In the genomic region with DNA sequence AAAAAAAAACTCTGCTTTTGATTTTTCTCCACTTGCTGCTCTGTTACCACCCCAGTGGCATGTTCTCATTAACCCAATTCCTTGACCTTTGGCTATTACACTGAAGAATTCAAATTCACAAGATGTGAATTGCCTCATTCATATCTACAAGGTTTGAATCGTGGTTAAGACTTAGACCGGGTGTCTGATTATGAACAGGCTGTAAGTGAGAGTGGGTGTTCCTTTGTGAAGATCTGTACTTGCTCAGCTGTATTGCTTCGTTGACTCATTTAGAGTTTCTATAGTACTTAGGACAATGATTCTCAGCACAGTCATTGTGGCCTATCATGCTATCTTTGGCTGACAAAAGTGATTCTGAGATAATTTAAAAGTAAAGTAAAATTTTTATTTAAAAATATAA, we compare ENCODE assay signal across 14 cellular contexts. TPM values are rescaled to one million over a fixed set of nuclear protein-coding genes. Genes with fewer than 3 reads are reported as not detected.
A peak's percentile ranks its signal among the peaks of the same experiment; 100 is the strongest.
DNase-seq lines count a peak whose midpoint lies in the region; ATAC-seq, FAIRE-seq and TF ChIP-seq lines count a peak whose summit lies in the region.
"Had no signal": no experiment of that assay in that cellular context is flagged by ENCODE, and none has a peak within 500 bp of the region (broad histone marks: within the 10 kb centered on the region; RNA-seq: fewer than 3 reads in every experiment).

No MANE protein-coding gene starts in this region.

- no peaks in the 10 kb centered on the region for H3K36me3 Mint-ChIP-seq in nephron progenitor cell (ENCODE audit: low read depth)
- H3K36me3 Mint-ChIP-seq: brain had no signal

- no peaks in the 10 kb centered on the region for H3K27me3 Mint-ChIP-seq in nephron progenitor cell (ENCODE audit: low read depth, poor library complexity)

- DNase-seq in HPDE6-E6E7 (ENCODE audit: extremely low spot score) (peak; percentile 26), keratinocyte (ENCODE audit: low read depth, low spot score) (no peak), nephron progenitor cell (no peak), kidney (no peak), GDM1 (lab: John Stamatoyannopoulos, UW) (no peak), germinal center (ENCODE audit: low spot score) (no peak)
- DNase-seq: activated CD4-positive, alpha-beta T cell treated with anti-CD3 and anti-CD28 coated beads, Interleukin-2, amount 50 U/mL, for 48 hours; DMS79; NCI-H187; SK-N-SH had no signal

- H4K20me1 ChIP-seq in keratinocyte (ENCODE audit: control insufficient read depth, extremely low read depth, insufficient read depth, low read length) = no peaks in the 10 kb centered on the region

- no peaks in the 10 kb centered on the region for H3K27me3 ChIP-seq in keratinocyte (ENCODE audit: control insufficient read depth, extremely low read depth, insufficient read depth, low read length)

- intact Hi-C loops in kidney (cut with DNase I) = no loop called here

- dilution Hi-C loops in keratinocyte (cut with MboI; ENCODE audit: extremely low pct_ligation_motif_present, low sequenced_read_pairs) = no loop called here

- peak; percentile 81 for FAIRE-seq in keratinocyte (lab: Jason Lieb, UNC)
- no peak for FAIRE-seq in kidney (lab: Jason Lieb, UNC)

- H3K4me3 Mint-ChIP-seq in nephron progenitor cell = no peak overlapping the region
- H3K4me3 Mint-ChIP-seq: brain had no signal

- H3K27ac ChIP-seq in keratinocyte (ENCODE audit: control insufficient read depth, insufficient read depth, low read length) (peak overlapping the region; percentile 28), kidney (ENCODE audit: low read depth in 2 of 2, low read length in 2 of 2) (no peak overlapping the region)

- H3K9me3 ChIP-seq in keratinocyte (ENCODE audit: control insufficient read depth, low read depth, low read length) = no peaks in the 10 kb centered on the region
- H3K9me3 ChIP-seq in kidney (ENCODE audit: control insufficient read depth in 1 of 2, low read length in 2 of 2) = no peaks in the 10 kb centered on the region
- H3K9me3 ChIP-seq: SK-N-SH had no signal

- H3K9ac ChIP-seq in keratinocyte (ENCODE audit: control insufficient read depth, extremely low read depth, insufficient read depth, low read length) (no peak overlapping the region), kidney (ENCODE audit: low read length in 2 of 2) (no peak overlapping the region)
- H3K9ac ChIP-seq: SK-N-SH had no signal

- no peak overlapping the region for H2AFZ ChIP-seq in keratinocyte (ENCODE audit: control insufficient read depth, low read length)

- H3K36me3 ChIP-seq in keratinocyte (ENCODE audit: control insufficient read depth in 2 of 2, extremely low read depth in 1 of 2, insufficient read depth in 2 of 2, low read length in 2 of 2) = no peaks in the 10 kb centered on the region
- H3K36me3 ChIP-seq in kidney (ENCODE audit: control insufficient read depth in 1 of 2, insufficient read depth in 2 of 2, low read length in 2 of 2) = no peaks in the 10 kb centered on the region

- H3K4me3 ChIP-seq in keratinocyte (ENCODE audit: control insufficient read depth in 2 of 3, extremely low read depth in 1 of 3, insufficient read depth in 2 of 3, low read depth in 1 of 3, low read length in 3 of 3) (no peak overlapping the region), kidney (ENCODE audit: low read length in 2 of 2) (no peak overlapping the region)

- no peak overlapping the region for H3K27ac Mint-ChIP-seq in nephron progenitor cell

- TF ChIP-seq CTCF in keratinocyte (optimal IDR thresholded peaks at IDR 0.05 in 1 of 3, IDR thresholded peaks at IDR 0.05 in 1 of 3, conservative IDR thresholded peaks at IDR 0.05 in 1 of 3; ENCODE audit: extremely low read depth in 1 of 3, insufficient read depth in 2 of 3, low read length in 3 of 3) = no peak
- TF ChIP-seq CTCF in nephron progenitor cell (IDR thresholded peaks at IDR 0.05) = no peak
- no peak for TF ChIP-seq CTCF in kidney (IDR thresholded peaks at IDR 0.05; ENCODE audit: borderline replicate concordance, extremely low read depth, insufficient read depth)

- no peaks in the 10 kb centered on the region for H3K4me1 Mint-ChIP-seq in nephron progenitor cell

- no peaks in the 10 kb centered on the region for H3K79me2 ChIP-seq in keratinocyte (ENCODE audit: control insufficient read depth, insufficient read depth, low read length)

- H3K9me3 Mint-ChIP-seq in nephron progenitor cell = no peaks in the 10 kb centered on the region
- H3K9me3 Mint-ChIP-seq: brain had no signal

- H3K9me1 ChIP-seq in keratinocyte (ENCODE audit: control insufficient read depth, extremely low read depth, insufficient read depth, low read length) = no peaks in the 10 kb centered on the region

- H3K4me2 ChIP-seq in keratinocyte (ENCODE audit: control insufficient read depth, extremely low read depth, insufficient read depth, low read depth, low read length) = peak overlapping the region; percentile 4
- H3K4me2 ChIP-seq: SK-N-SH had no signal

- H3K4me1 ChIP-seq in keratinocyte (ENCODE audit: control insufficient read depth, extremely low read depth, insufficient read depth, low read length) (no peaks in the 10 kb centered on the region), kidney (ENCODE audit: control insufficient read depth in 1 of 2, insufficient read depth in 1 of 2, low read depth in 1 of 2, low read length in 2 of 2) (no peaks in the 10 kb centered on the region)

- ATAC-seq in GM18508 (IDR thresholded peaks at IDR 0.05; ENCODE audit: insufficient read depth, unreplicated experiment) (peak; percentile 53), GM21717 (IDR thresholded peaks at IDR 0.05; ENCODE audit: unreplicated experiment) (peak; percentile 93)
- ATAC-seq: left lobe of liver had no signal

RNA-seq across cellular contexts. Expression of a gene that starts 36.4 kb away (rescaled TPM):
- 1.6 to 2.0 TPM (median 1.9 TPM) in 3 replicates for polyA plus RNA-seq in keratinocyte
- 0.42 TPM for polyA plus RNA-seq in keratinocyte (2011; ENCODE audit: low read depth)
- 1.8 TPM in 2 replicates for polyA plus RNA-seq in keratinocyte (2011; cell fraction: cytosol; rRNA removed)
- 3.1 and 4.1 TPM in 2 replicates for polyA plus RNA-seq in keratinocyte (2011; cell fraction: nucleus; rRNA removed)
- 1.2 and 1.8 TPM in 2 replicates for polyA plus RNA-seq in keratinocyte (2012; ENCODE audit: low replicate concordance)
- polyA minus RNA-seq in keratinocyte = 2.1 to 4.1 TPM (median 2.5 TPM) in 3 replicates
- polyA minus RNA-seq in keratinocyte (2011; cell fraction: cytosol; rRNA and poly(A)+ RNA removed) = 2.5 TPM
- polyA minus RNA-seq in keratinocyte (2011; cell fraction: nucleus; rRNA and poly(A)+ RNA removed) = 3.7 and 8.0 TPM in 2 replicates
- 19.1 TPM for total RNA-seq in kidney
- polyA plus RNA-seq in kidney (ENCODE audit: insufficient read depth, low read depth, low replicate concordance) = 5.9 TPM
